In genomic region chr15:27256446-27256845, GRCh38 we compare ENCODE assay signal across 8 cellular contexts.
"Had no signal": no experiment of that assay in that cellular context is flagged by ENCODE, and none has a peak within 500 bp of the region (broad histone marks: within the 10 kb centered on the region; RNA-seq: fewer than 3 reads in every experiment).

No MANE protein-coding gene starts in this region.

- H3K4me3 Mint-ChIP-seq: IgD-negative memory B cell had no signal

- H3K4me2 ChIP-seq: KMS-11 had no signal

- H3K27ac ChIP-seq: HL-60, KMS-11 had no signal

- H3K4me1 Mint-ChIP-seq: IgD-negative memory B cell had no signal

- ATAC-seq: K562 had no signal

- H3K27ac Mint-ChIP-seq: IgD-negative memory B cell had no signal

- FAIRE-seq: HTR-8/SVneo, K562 had no signal

- H3K27me3 Mint-ChIP-seq: IgD-negative memory B cell had no signal

- H3K4me3 ChIP-seq: K562 had no signal

- DNase-seq: IMR-90, KBM-7, KG1 had no signal

- H3K9ac ChIP-seq: KMS-11 had no signal
